1 cellular context compared by ENCODE assay signal in genomic region chrX:11438767-11439166, GRCh38.
TF ChIP-seq lines count a peak whose summit lies in the region.

No MANE protein-coding gene starts in this region.

TF ChIP-seq in GM23338, 12 proteins besides CTCF, POLR2A, EP300 and RAD21 (continued from another document):
- no peak for TF ChIP-seq ZNF462 (CRISPR knock-in tag; IDR thresholded peaks at IDR 0.05)
- TF ChIP-seq EZH2phosphoT487 (IDR thresholded peaks at IDR 0.05; ENCODE audit: unreplicated experiment): no peak
